In the genomic region with DNA sequence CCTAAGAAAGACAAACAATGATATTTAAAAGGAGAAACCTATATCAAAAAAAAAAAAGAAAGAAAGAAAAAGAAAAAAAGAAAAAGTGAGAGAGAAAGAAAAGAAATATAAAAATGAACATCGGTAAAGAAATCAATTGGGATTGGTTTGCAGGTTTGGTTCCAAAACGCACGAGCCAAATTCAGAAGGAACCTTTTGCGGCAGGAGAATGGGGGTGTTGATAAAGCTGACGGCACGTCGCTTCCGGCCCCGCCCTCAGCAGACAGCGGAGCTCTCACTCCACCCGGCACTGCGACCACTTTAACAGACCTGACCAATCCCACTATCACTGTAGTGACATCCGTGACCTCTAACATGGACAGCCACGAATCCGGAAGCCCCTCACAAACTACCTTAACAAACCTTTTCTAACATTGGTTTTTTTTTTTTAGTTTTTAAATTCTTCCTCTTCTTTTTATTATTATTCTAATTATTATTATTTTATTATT, we compare ENCODE assay signal across 10 cellular contexts. TPM values are rescaled to one million over a fixed set of nuclear protein-coding genes. Genes with fewer than 3 reads are reported as not detected.
A peak's percentile ranks its signal among the peaks of the same experiment; 100 is the strongest.
DNase-seq lines count a peak whose midpoint lies in the region; ATAC-seq, FAIRE-seq and TF ChIP-seq lines count a peak whose summit lies in the region.
"Had no signal": no experiment of that assay in that cellular context is flagged by ENCODE, and none has a peak within 500 bp of the region (broad histone marks: within the 10 kb centered on the region; RNA-seq: fewer than 3 reads in every experiment).

No MANE protein-coding gene starts in this region.

- H3K79me2 ChIP-seq in mammary epithelial cell (ENCODE audit: insufficient read depth, low read length), result no peaks in the 10 kb centered on the region
- H3K79me2 ChIP-seq in H1 (ENCODE audit: control insufficient read depth in 1 of 2, insufficient read depth in 2 of 2, low read length in 2 of 2), result no peaks in the 10 kb centered on the region

- no peak overlapping the region for H2AFZ ChIP-seq in mammary epithelial cell (ENCODE audit: low read depth, low read length)
- H2AFZ ChIP-seq in H1 (ENCODE audit: low read length), result peak overlapping the region; percentile 81

- H3K4me1 Mint-ChIP-seq in MCF 10A (ENCODE audit: insufficient read depth, unreplicated experiment), result peaks cover 5% of the 10 kb centered on the region

- peaks cover 35% of the 10 kb centered on the region for H3K27me3 ChIP-seq in mammary epithelial cell (ENCODE audit: insufficient read depth, low read length)
- peaks cover 0 to 2% (median under 1%) of the 10 kb centered on the region in 4 experiments; a peak in 1 of 7 replicates for H3K27me3 ChIP-seq in H1 (replicated peaks in 1 of 4; ENCODE audit: control insufficient read depth in 3 of 4, extremely low read depth in 1 of 4, insufficient read depth in 3 of 4, low read length in 3 of 4)
- no peaks in the 10 kb centered on the region for H3K27me3 ChIP-seq in testis

- BruUV-seq in mammary epithelial cell (replicated peaks; lab: Mats Ljungman, UMichigan) (no TSS peak), MCF 10A (replicated peaks; lab: Mats Ljungman, UMichigan) (no TSS peak)

- no peaks in the 10 kb centered on the region for H3K9me3 Mint-ChIP-seq in MCF 10A (ENCODE audit: unreplicated experiment)

- H3K56ac ChIP-seq in H1 (replicated peaks; ENCODE audit: insufficient read length, low read depth, low read length), result no peak overlapping the region

- no peak overlapping the region for H3K18ac ChIP-seq in H1 (ENCODE audit: extremely low read depth, low read length)

- H2BK5ac ChIP-seq in H1 (ENCODE audit: low read depth, low read length), result no peak overlapping the region

- no peaks in the 10 kb centered on the region for H3K27me3 Mint-ChIP-seq in MCF 10A (ENCODE audit: insufficient read depth, unreplicated experiment)

- no peak overlapping the region for H4K91ac ChIP-seq in H1 (replicated peaks; ENCODE audit: insufficient read length, low read length)

- TF ChIP-seq EP300 in H1 (IDR thresholded peaks at IDR 0.05; ENCODE audit: borderline replicate concordance in 1 of 2, low read depth in 2 of 2, low read length in 2 of 2), result no peak

- H2BK120ac ChIP-seq in H1 (replicated peaks; ENCODE audit: low read depth, low read length), result no peak overlapping the region

- no peaks in the 10 kb centered on the region for H3K36me3 Mint-ChIP-seq in MCF 10A (ENCODE audit: insufficient read depth, unreplicated experiment)

- H4K20me1 ChIP-seq in mammary epithelial cell (ENCODE audit: insufficient read depth, low read length), result no peaks in the 10 kb centered on the region
- H4K20me1 ChIP-seq in H1 (replicated peaks in 1 of 2; ENCODE audit: control insufficient read depth in 1 of 2, insufficient read depth in 2 of 2, low read length in 2 of 2), result no peaks in the 10 kb centered on the region

- H2AK5ac ChIP-seq in H1 (ENCODE audit: low read depth, low read length), result no peak overlapping the region

- H3K4me3 ChIP-seq in mammary epithelial cell (replicated peaks in 1 of 3; ENCODE audit: insufficient read depth in 1 of 3, low read depth in 2 of 3, low read length in 3 of 3), result peak overlapping the region in 1 of 3 experiments; percentile 12
- peak overlapping the region; percentile 23 to 50 (median 29); a peak in 5 of 8 replicates for H3K4me3 ChIP-seq in H1 (ENCODE audit: extremely low read depth in 1 of 4, insufficient read depth in 2 of 4, low read depth in 3 of 4, low read length in 4 of 4)
- H3K4me3 ChIP-seq in testis, result peak overlapping the region in 1 of 2 donors; percentile 1

- FAIRE-seq in H1 (lab: Jason Lieb, UNC), result no peak

- H3K27ac Mint-ChIP-seq in MCF 10A (ENCODE audit: low read depth, unreplicated experiment), result no peak overlapping the region

- no peak overlapping the region for H2BK12ac ChIP-seq in H1 (ENCODE audit: low read depth, low read length)

- H3K9ac ChIP-seq in mammary epithelial cell (ENCODE audit: insufficient read depth, low read length), result no peak overlapping the region
- H3K9ac ChIP-seq in H1 (replicated peaks in 1 of 4; ENCODE audit: extremely low read depth in 1 of 4, low read depth in 3 of 4, low read length in 3 of 4), result peak overlapping the region in 1 of 4 experiments; percentile 70; a peak in 1 of 7 replicates

- no peaks in the 10 kb centered on the region for H3K79me1 ChIP-seq in H1 (ENCODE audit: low read depth, low read length)

- in situ Hi-C loops in mammary epithelial cell (cut with MboI; ENCODE audit: low sequenced_read_pairs in 2 of 2), result loop anchor here in 1 of 2 donors (10.0 kb wide), 1 partner anchor 404 kb away; no protein-coding TSS in a partner anchor

- no peak overlapping the region for H2BK20ac ChIP-seq in H1 (ENCODE audit: low read length)

- no peak overlapping the region for H4K5ac ChIP-seq in H1 (ENCODE audit: insufficient read length, low read depth, low read length)

- TF ChIP-seq CTCF in mammary epithelial cell (conservative IDR thresholded peaks at IDR 0.05 in 1 of 2, IDR thresholded peaks at IDR 0.05 in 1 of 2; ENCODE audit: extremely low read depth in 1 of 2, insufficient read depth in 1 of 2, low read depth in 1 of 2, low read length in 2 of 2) (no peak), MCF 10A (IDR thresholded peaks at IDR 0.05; ENCODE audit: unreplicated experiment) (no peak), H1 (IDR thresholded peaks at IDR 0.05; ENCODE audit: control extremely low read depth in 1 of 3, insufficient read depth in 1 of 3, low read depth in 1 of 3, low read length in 3 of 3) (no peak), testis (IDR thresholded peaks at IDR 0.05) (no peak)

- no peak overlapping the region for H3K23ac ChIP-seq in H1 (ENCODE audit: insufficient read length)

- H3K36me3 ChIP-seq in mammary epithelial cell (ENCODE audit: insufficient read depth, low read length) (no peaks in the 10 kb centered on the region), H1 (ENCODE audit: control insufficient read depth in 2 of 4, insufficient read depth in 4 of 4, low read length in 3 of 4) (no peaks in the 10 kb centered on the region), testis (ENCODE audit: low read depth, missing control alignments) (no peaks in the 10 kb centered on the region)

- H3K4me1 ChIP-seq in mammary epithelial cell (ENCODE audit: insufficient read depth, low read length) (peaks cover 3% of the 10 kb centered on the region), H1 (replicated peaks in 1 of 4; ENCODE audit: control insufficient read depth in 3 of 4, insufficient read depth in 4 of 4, low read length in 3 of 4) (no peaks in the 10 kb centered on the region), testis (no peaks in the 10 kb centered on the region)

- WGBS in mammary epithelial cell (ENCODE audit: low coverage, missing lambda C conversion rate), result 21% methylated on average over 15 of the region's 15 CpGs
- WGBS in H1 (ENCODE audit: extremely low coverage in 1 of 2, insufficient coverage in 1 of 2, insufficient read length in 1 of 2, insufficient replicate concordance in 2 of 2, low coverage in 1 of 2, low lambda C conversion rate in 2 of 2, missing lambda C conversion rate in 1 of 2), 2 experiments, result 22% methylated on average over 15 of the region's 15 CpGs; no CpG with 5 or more reads in 1 of the 2 experiments
- 17 to 19% methylated on average over 15 of the region's 15 CpGs for WGBS in testis, 2 donors

- H3K23me2 ChIP-seq in H1 (ENCODE audit: low read depth, low read length), result no peaks in the 10 kb centered on the region

- peak overlapping the region; percentile 69 for H3K4ac ChIP-seq in H1 (replicated peaks; ENCODE audit: insufficient read length, low read depth, low read length)

- intact Hi-C loops in mammary epithelial cell (cut with micrococcal nuclease), result no loop called here
- intact Hi-C loops in MCF 10A (cut with micrococcal nuclease), result no loop called here
- intact Hi-C loops in testis (cut with DNase I; ENCODE audit: low total_unique reads), result no loop called here

- CTCF ChIA-PET in mammary epithelial cell (lab: Charles Lee; ENCODE audit: low non-redundant PET) (no interaction called here), MCF 10A (lab: Yijun Ruan, JAX) (no interaction called here), H1 (lab: Charles Lee; ENCODE audit: partially characterized antibody) (interaction anchor here (0.6 to 1.9 kb wide), 3 partner anchors 13 to 314 kb away, joined by 3 to 7 read pairs (median 5); no protein-coding TSS in a partner anchor)

- TF ChIP-seq RAD21 in H1 (IDR thresholded peaks at IDR 0.05 in 1 of 2, conservative IDR thresholded peaks at IDR 0.05 in 1 of 2; ENCODE audit: low read depth in 2 of 2, low read length in 2 of 2), result no peak

- dilution Hi-C loops in mammary epithelial cell (cut with HindIII; ENCODE audit: low sequenced_read_pairs), result no loop called here

- POLR2A ChIA-PET in MCF 10A (lab: Yijun Ruan, JAX), result no interaction called here
- POLR2A ChIA-PET in H1 (lab: Charles Lee; ENCODE audit: partially characterized antibody), result no interaction called here

- ATAC-seq in HG02571 (IDR thresholded peaks at IDR 0.05; ENCODE audit: unreplicated experiment) (no peak), HG02840 (IDR thresholded peaks at IDR 0.05; ENCODE audit: low FRiP score, unreplicated experiment) (no peak)

- H3K9me3 ChIP-seq in mammary epithelial cell (replicated peaks; ENCODE audit: insufficient read depth, low read length) (no peaks in the 10 kb centered on the region), H1 (ENCODE audit: insufficient read depth in 2 of 2, low read depth in 1 of 2, low read length in 1 of 2) (no peaks in the 10 kb centered on the region), testis (no peaks in the 10 kb centered on the region)

- no peak overlapping the region for H3K27ac ChIP-seq in mammary epithelial cell (ENCODE audit: insufficient read depth, low read depth, low read length)
- H3K27ac ChIP-seq in H1 (ENCODE audit: low read depth, low read length), result no peak overlapping the region
- H3K27ac ChIP-seq in testis, result no peak overlapping the region

- no peak overlapping the region for H3K4me3 Mint-ChIP-seq in MCF 10A (ENCODE audit: unreplicated experiment)

- H3K14ac ChIP-seq in H1 (ENCODE audit: insufficient read length), result no peak overlapping the region

- H3K4me2 ChIP-seq in mammary epithelial cell (ENCODE audit: insufficient read depth, low read depth, low read length) (peak overlapping the region; percentile 73), H1 (ENCODE audit: insufficient read depth in 1 of 2, low read depth in 2 of 2, low read length in 2 of 2) (peak overlapping the region; percentile 70 to 83)

- TF ChIP-seq POLR2A in H1 (IDR thresholded peaks at IDR 0.05; ENCODE audit: control extremely low read depth in 1 of 2, low read depth in 2 of 2, low read length in 2 of 2), result no peak
- TF ChIP-seq POLR2A in testis (IDR thresholded peaks at IDR 0.05), result no peak

- H4K8ac ChIP-seq in H1 (ENCODE audit: extremely low read depth, insufficient read depth, low read length), result no peak overlapping the region

- no peak overlapping the region for H2BK15ac ChIP-seq in H1 (ENCODE audit: low read length)

- DNase-seq in mammary epithelial cell (no peak), MCF 10A (ENCODE audit: unreplicated experiment) (no peak), NCI-H2227 (lab: John Stamatoyannopoulos, UW; ENCODE audit: unreplicated experiment) (peak; percentile 64), H1 (ENCODE audit: low read depth in 1 of 2, low spot score in 2 of 2) (no peak), testis (peak; percentile 70), Kasumi-1 (lab: John Stamatoyannopoulos, UW) (no peak)
- DNase-seq: DMS 273 treated with DMSO at 0.1 percent for 48 hours, foreskin melanocyte had no signal

RNA-seq across cellular contexts. Expression of a gene that starts 11.7 kb away (rescaled TPM):
- total RNA-seq in mammary epithelial cell (not detected), MCF 10A (2022) (not detected in 2 replicates), testis (1 to 10 TPM; 3.7 to 7.1 TPM)
- polyA plus RNA-seq in mammary epithelial cell (not detected), H1 (2011; rRNA removed) (not detected in 2 replicates), testis (ENCODE audit: insufficient read depth, low read depth, low replicate concordance) (3.7 TPM)
- polyA minus RNA-seq in mammary epithelial cell, result not detected
- not detected in 2 replicates for total RNA-seq in H1 (2021; fragmentation: NEBNext Ultra II Directional; extraction: Animal tissue kit (Norgen Biotek cat#: 25700))
- polyA plus RNA-seq in H1 (2011; cell fraction: cytosol; rRNA removed), result not detected
- not detected for polyA plus RNA-seq in H1 (2011; cell fraction: nucleus; rRNA removed)
- not detected in 4 replicates for polyA plus RNA-seq in H1 (2012, experiment 1 of 2)
- polyA plus RNA-seq in H1 (2012, experiment 2 of 2), result not detected
- polyA plus RNA-seq in H1 (2013, experiment 1 of 2), result under 0.01 TPM
- polyA plus RNA-seq in H1 (2013, experiment 2 of 2), result 0.02 TPM
- not detected in 2 replicates for polyA minus RNA-seq in H1 (2011; rRNA and poly(A)+ RNA removed)
- polyA minus RNA-seq in H1 (2011; cell fraction: cytosol; rRNA and poly(A)+ RNA removed), result not detected
- not detected for polyA minus RNA-seq in H1 (2011; cell fraction: nucleus; rRNA and poly(A)+ RNA removed)

RNA-seq across cellular contexts. Expression of a gene that starts 26.5 kb away (rescaled TPM):
- 1 to 10 TPM; 3.2 to 4.2 TPM for total RNA-seq in mammary epithelial cell
- 3.6 TPM for polyA plus RNA-seq in mammary epithelial cell
- not detected for polyA minus RNA-seq in mammary epithelial cell
- total RNA-seq in MCF 10A (2022), result 10.7 and 15.1 TPM in 2 replicates
- total RNA-seq in H1 (2021; fragmentation: NEBNext Ultra II Directional; extraction: Animal tissue kit (Norgen Biotek cat#: 25700)), result 0.56 and 0.80 TPM in 2 replicates
- polyA plus RNA-seq in H1 (2011; rRNA removed), result 1.3 and 1.8 TPM in 2 replicates
- polyA plus RNA-seq in H1 (2011; cell fraction: cytosol; rRNA removed), result 1.2 TPM
- polyA plus RNA-seq in H1 (2011; cell fraction: nucleus; rRNA removed), result 0.91 TPM
- 0.92 to 1.1 TPM (median 0.95 TPM) in 3 of 4 replicates, not detected in the other for polyA plus RNA-seq in H1 (2012, experiment 1 of 2)
- 2.7 TPM for polyA plus RNA-seq in H1 (2012, experiment 2 of 2)
- polyA plus RNA-seq in H1 (2013, experiment 1 of 2), result 1.8 TPM
- 1.4 TPM for polyA plus RNA-seq in H1 (2013, experiment 2 of 2)
- polyA minus RNA-seq in H1 (2011; rRNA and poly(A)+ RNA removed), result 0.63 TPM in 1 of 2 replicates, not detected in the other
- polyA minus RNA-seq in H1 (2011; cell fraction: cytosol; rRNA and poly(A)+ RNA removed), result not detected
- not detected for polyA minus RNA-seq in H1 (2011; cell fraction: nucleus; rRNA and poly(A)+ RNA removed)
- total RNA-seq in testis, result 10 to 100 TPM in 1 of 2 donors, 1 to 10 TPM in 1; 7.8 to 10.5 TPM
- 8.6 TPM for polyA plus RNA-seq in testis (ENCODE audit: insufficient read depth, low read depth, low replicate concordance)

Comparison
In these comparisons a context has a peak if more than half of its experiments do, and no peak if none do; other contexts are left out.
1. DNase-seq: peak in NCI-H2227 (single experiment) and testis (single experiment); none in mammary epithelial cell (single experiment), MCF 10A (single experiment), H1 (0 of 2) and Kasumi-1 (0 of 2).